39 cellular contexts compared by ENCODE assay signal in the genomic region with DNA sequence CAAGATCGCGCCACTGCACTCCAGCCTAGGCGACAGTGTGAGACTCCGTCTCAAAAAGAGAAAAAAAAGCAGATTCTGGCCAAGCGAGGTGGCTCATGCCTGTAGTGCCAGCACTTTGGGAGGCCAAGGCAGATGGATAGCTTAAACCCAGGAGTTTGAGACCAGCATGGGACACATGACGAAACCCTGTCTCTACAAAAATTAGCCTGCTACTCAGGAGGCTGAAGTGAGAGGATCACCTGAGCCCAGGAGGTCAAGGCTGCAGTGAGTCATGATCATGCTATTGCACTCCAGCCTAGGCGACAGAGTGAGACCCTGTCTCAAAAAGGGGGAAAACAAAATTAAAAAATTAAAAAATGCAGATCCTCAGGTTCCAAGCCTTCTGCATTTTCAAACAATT.
"Had no signal": no experiment of that assay in that cellular context is flagged by ENCODE, and none has a peak within 500 bp of the region (broad histone marks: within the 10 kb centered on the region; RNA-seq: fewer than 3 reads in every experiment).

No MANE protein-coding gene starts in this region.

- H3K4me1 ChIP-seq: adrenal gland, ascending aorta, body of pancreas, breast epithelium had no signal

- H3K27ac ChIP-seq: adrenal gland, ascending aorta, body of pancreas, brain microvascular endothelial cell, breast epithelium, cardiac muscle cell had no signal

- H3K27me3 ChIP-seq: adrenal gland, ascending aorta, body of pancreas, brain microvascular endothelial cell, breast epithelium, cardiac muscle cell had no signal

- H3K9me3 Mint-ChIP-seq: activated naive CD4-positive, alpha-beta T cell treated with anti-CD3 and anti-CD28 coated beads for 36 hours; activated naive CD4-positive, alpha-beta T cell treated with anti-CD3 and anti-CD28 coated beads, Interleukin-2, amount 50 U/mL, for 72 hours; activated naive CD8-positive, alpha-beta T cell treated with anti-CD3 and anti-CD28 coated beads for 36 hours; activated naive CD8-positive, alpha-beta T cell treated with anti-CD3 and anti-CD28 coated beads, Interleukin-2, amount 10 ng/mL, durations not matched to agents 7 days and 5 days; activated naive CD8-positive, alpha-beta T cell treated with anti-CD3 and anti-CD28 coated beads, Interleukin-2, amount 50 U/mL, for 24 hours; activated T-cell treated with anti-CD3 and anti-CD28 coated beads, Interleukin-2, amount 50 U/mL, for 24 hours; activated T-cell treated with anti-CD3 and anti-CD28 coated beads, Interleukin-2, amount 50 U/mL, for 4 hours; activated T-cell treated with anti-CD3 and anti-CD28 coated beads, Interleukin-2, amount 50 U/mL, for 72 hours; activated T-helper 1 cell treated with anti-CD3 and anti-CD28 coated beads, Interleukin-12 subunit alpha, Interleukin-12 subunit beta, Interleukin-2, Interleukin-4 antibody, amounts not matched to agents 30 ng/mL and 10 ng/mL and 1 ng/mL, durations not matched to agents 14 hours and 24 hours and 36 hours; activated T-helper 17 cell treated with anti-CD3 and anti-CD28 coated beads, Interleukin-2, amount 50 U/mL, for 72 hours; activated T-helper 2 cell treated with anti-CD3 and anti-CD28 coated beads, Interferon-gamma antibody, Interleukin-2, Interleukin-4, amounts not matched to agents 10 μg/mL and 5 μg/mL and 100 μg/mL, durations not matched to agents 14 hours and 24 hours and 36 hours; brain; central memory CD8-positive, alpha-beta T cell had no signal

- H3K4me3 Mint-ChIP-seq: activated naive CD4-positive, alpha-beta T cell treated with anti-CD3 and anti-CD28 coated beads for 36 hours; activated naive CD8-positive, alpha-beta T cell; activated naive CD8-positive, alpha-beta T cell treated with anti-CD3 and anti-CD28 coated beads for 36 hours; activated naive CD8-positive, alpha-beta T cell treated with anti-CD3 and anti-CD28 coated beads, Interleukin-2, amount 10 ng/mL, durations not matched to agents 7 days and 5 days; activated naive CD8-positive, alpha-beta T cell treated with anti-CD3 and anti-CD28 coated beads, Interleukin-2, amount 50 U/mL, for 24 hours; activated T-cell treated with anti-CD3 and anti-CD28 coated beads, Interleukin-2, amount 50 U/mL, for 24 hours; activated T-cell treated with anti-CD3 and anti-CD28 coated beads, Interleukin-2, amount 50 U/mL, for 4 hours; activated T-cell treated with anti-CD3 and anti-CD28 coated beads, Interleukin-2, amount 50 U/mL, for 72 hours; activated T-helper 1 cell treated with anti-CD3 and anti-CD28 coated beads, Interleukin-12 subunit alpha, Interleukin-12 subunit beta, Interleukin-2, Interleukin-4 antibody, amounts not matched to agents 30 ng/mL and 10 ng/mL and 1 ng/mL, durations not matched to agents 14 hours and 24 hours and 36 hours; activated T-helper 17 cell treated with anti-CD3 and anti-CD28 coated beads, Interleukin-2, amount 50 U/mL, for 72 hours; brain; central memory CD8-positive, alpha-beta T cell had no signal

- FAIRE-seq: astrocyte, bronchial epithelial cell had no signal

- H3K4me1 Mint-ChIP-seq: brain had no signal

- H3K36me3 ChIP-seq: breast epithelium had no signal

- H3K36me3 Mint-ChIP-seq: activated naive CD8-positive, alpha-beta T cell had no signal

- H3K4me3 ChIP-seq: adrenal gland, ascending aorta, body of pancreas, breast epithelium, cardiac muscle cell had no signal

- H3K9me3 ChIP-seq: adrenal gland, ascending aorta, body of pancreas, breast epithelium had no signal

- H3K27me3 Mint-ChIP-seq: activated naive CD8-positive, alpha-beta T cell; activated naive CD8-positive, alpha-beta T cell treated with anti-CD3 and anti-CD28 coated beads for 36 hours; activated naive CD8-positive, alpha-beta T cell treated with anti-CD3 and anti-CD28 coated beads, Interleukin-2, amount 10 ng/mL, durations not matched to agents 7 days and 5 days; activated naive CD8-positive, alpha-beta T cell treated with anti-CD3 and anti-CD28 coated beads, Interleukin-2, amount 50 U/mL, for 24 hours; activated T-cell treated with anti-CD3 and anti-CD28 coated beads, Interleukin-2, amount 50 U/mL, for 24 hours; activated T-helper 17 cell treated with anti-CD3 and anti-CD28 coated beads, Interleukin-2, amount 50 U/mL, for 72 hours; central memory CD8-positive, alpha-beta T cell had no signal

- ATAC-seq: activated naive CD4-positive, alpha-beta T cell treated with anti-CD3 and anti-CD28 coated beads, Interleukin-2, amount 50 U/mL, for 72 hours; activated naive CD8-positive, alpha-beta T cell treated with anti-CD3 and anti-CD28 coated beads, Interleukin-2, amount 50 U/mL, for 24 hours; activated T-cell treated with anti-CD3 and anti-CD28 coated beads, Interleukin-2, amount 50 U/mL, for 4 hours; activated T-cell treated with anti-CD3 and anti-CD28 coated beads, Interleukin-2, amount 50 U/mL, for 72 hours; activated T-helper 17 cell treated with anti-CD3 and anti-CD28 coated beads, Interleukin-2, amount 50 U/mL, for 72 hours; body of pancreas had no signal

- DNase-seq: activated effector memory CD4-positive, alpha-beta T cell treated with anti-CD3 and anti-CD28 coated beads, Interleukin-2, amount 50 U/mL, for 16 hours; activated effector memory CD4-positive, alpha-beta T cell treated with Interleukin-2 at 50 U/mL for 16 hours; activated gamma-delta T cell; activated gamma-delta T cell treated with Interleukin-2 at 50 U/mL for 16 hours; activated naive CD4-positive, alpha-beta T cell; activated naive CD4-positive, alpha-beta T cell treated with anti-CD3 and anti-CD28 coated beads for 36 hours; activated naive CD4-positive, alpha-beta T cell treated with anti-CD3 and anti-CD28 coated beads, Interleukin-2, amount 50 U/mL, for 16 hours; activated naive CD4-positive, alpha-beta T cell treated with Interleukin-2 at 50 U/mL for 16 hours; activated naive CD8-positive, alpha-beta T cell treated with anti-CD3 and anti-CD28 coated beads for 36 hours; activated naive CD8-positive, alpha-beta T cell treated with anti-CD3 and anti-CD28 coated beads, Interleukin-2, amount 10 ng/mL, durations not matched to agents 7 days and 5 days; activated naive CD8-positive, alpha-beta T cell treated with anti-CD3 and anti-CD28 coated beads, Interleukin-2, amount 50 U/mL, for 24 hours; activated T-cell treated with anti-CD3 and anti-CD28 coated beads for 4 hours; activated T-cell treated with anti-CD3 and anti-CD28 coated beads, Interleukin-2, amount 50 U/mL, for 1 hour; activated T-cell treated with anti-CD3 and anti-CD28 coated beads, Interleukin-2, amount 50 U/mL, for 24 hours; activated T-cell treated with anti-CD3 and anti-CD28 coated beads, Interleukin-2, amount 50 U/mL, for 4 hours; activated T-cell treated with anti-CD3 and anti-CD28 coated beads, Interleukin-2, amount 50 U/mL, for 48 hours; activated T-cell treated with anti-CD3 and anti-CD28 coated beads, Interleukin-2, amount 50 U/mL, for 72 hours; adrenal gland; amniotic stem cell; amygdala; anterior cingulate cortex; aorta; body of pancreas; brain microvascular endothelial cell; caudate nucleus; central memory CD4-positive, alpha-beta T cell; cerebellar nuclear complex had no signal

- H3K27ac Mint-ChIP-seq: activated naive CD4-positive, alpha-beta T cell treated with anti-CD3 and anti-CD28 coated beads for 36 hours; activated naive CD4-positive, alpha-beta T cell treated with anti-CD3 and anti-CD28 coated beads, Interleukin-2, amount 50 U/mL, for 72 hours; activated naive CD8-positive, alpha-beta T cell; activated naive CD8-positive, alpha-beta T cell treated with anti-CD3 and anti-CD28 coated beads, Interleukin-2, amount 10 ng/mL, durations not matched to agents 7 days and 5 days; activated naive CD8-positive, alpha-beta T cell treated with anti-CD3 and anti-CD28 coated beads, Interleukin-2, amount 50 U/mL, for 24 hours; activated T-cell treated with anti-CD3 and anti-CD28 coated beads, Interleukin-2, amount 50 U/mL, for 24 hours; activated T-cell treated with anti-CD3 and anti-CD28 coated beads, Interleukin-2, amount 50 U/mL, for 72 hours; activated T-helper 1 cell treated with anti-CD3 and anti-CD28 coated beads, Interleukin-12 subunit alpha, Interleukin-12 subunit beta, Interleukin-2, Interleukin-4 antibody, amounts not matched to agents 30 ng/mL and 10 ng/mL and 1 ng/mL, durations not matched to agents 14 hours and 24 hours and 36 hours; activated T-helper 17 cell treated with anti-CD3 and anti-CD28 coated beads, Interleukin-2, amount 50 U/mL, for 72 hours; brain had no signal
